ENCODE assay signal across 13 cellular contexts in genomic region chr7:107678110-107678753, GRCh38. TPM values are rescaled to one million over a fixed set of nuclear protein-coding genes. Genes with fewer than 3 reads are reported as not detected.
DNase-seq lines count a peak whose midpoint lies in the region; ATAC-seq and TF ChIP-seq lines count a peak whose summit lies in the region.
"Had no signal": no experiment of that assay in that cellular context is flagged by ENCODE, and none has a peak within 500 bp of the region (broad histone marks: within the 10 kb centered on the region; RNA-seq: fewer than 3 reads in every experiment).

No MANE protein-coding gene starts in this region.

- H3K4me3 ChIP-seq in dorsolateral prefrontal cortex = no peak overlapping the region

- DNase-seq in DMS53 treated with DMSO at 0.1 percent for 48 hours (lab: John Stamatoyannopoulos, UW; ENCODE audit: unreplicated experiment) = peak; percentile 17
- no peak for DNase-seq in dorsolateral prefrontal cortex
- DNase-seq in COLO829 (ENCODE audit: low spot score) = no peak
- no peak for DNase-seq in NCI-H146 (lab: John Stamatoyannopoulos, UW)
- DNase-seq: activated T-cell treated with anti-CD3 and anti-CD28 coated beads, Interleukin-2, amount 50 U/mL, for 24 hours; amniotic stem cell; GF-D8; SHP77 treated with DMSO at 0.1 percent for 48 hours; stimulated activated CD4-positive, alpha-beta T cell treated with anti-CD3 and anti-CD28 coated beads, Interleukin-4, amount 100 ng/mL, for 4 hours had no signal

- peaks cover 11% of the 10 kb centered on the region for H3K4me1 Mint-ChIP-seq in dendritic cell treated with granulocyte-macrophage colony-stimulating factor and Interleukin-4, amounts not matched to agents 40 ng/mL and 50 ng/mL, for 4 days (ENCODE audit: low read depth)

- ATAC-seq in GM19397 (IDR thresholded peaks at IDR 0.05; ENCODE audit: unreplicated experiment) (peak; percentile 61), HG03196 (IDR thresholded peaks at IDR 0.05; ENCODE audit: unreplicated experiment) (peak; percentile 74)
- ATAC-seq: left lobe of liver had no signal

- intact Hi-C loops in dendritic cell treated with granulocyte-macrophage colony-stimulating factor and Interleukin-4, amounts not matched to agents 40 ng/mL and 50 ng/mL, for 4 days (cut with micrococcal nuclease) = no loop called here
- intact Hi-C loops in dorsolateral prefrontal cortex (cut with DNase I) = no loop called here

- TF ChIP-seq CTCF in dorsolateral prefrontal cortex (IDR thresholded peaks at IDR 0.05 in 54 of 56, conservative IDR thresholded peaks at IDR 0.05 in 2 of 56; ENCODE audit: low read depth in 1 of 56, partially characterized antibody in 56 of 56) = no peak

- H3K27ac ChIP-seq in dorsolateral prefrontal cortex = no peak overlapping the region

- H3K9me3 Mint-ChIP-seq in dendritic cell treated with granulocyte-macrophage colony-stimulating factor and Interleukin-4, amounts not matched to agents 40 ng/mL and 50 ng/mL, for 4 days = no peaks in the 10 kb centered on the region
- H3K9me3 Mint-ChIP-seq: activated T-cell treated with anti-CD3 and anti-CD28 coated beads, Interleukin-2, amount 50 U/mL, for 24 hours had no signal

- H3K27me3 Mint-ChIP-seq in dendritic cell treated with granulocyte-macrophage colony-stimulating factor and Interleukin-4, amounts not matched to agents 40 ng/mL and 50 ng/mL, for 4 days = no peaks in the 10 kb centered on the region

- H3K4me3 Mint-ChIP-seq in dendritic cell treated with granulocyte-macrophage colony-stimulating factor and Interleukin-4, amounts not matched to agents 40 ng/mL and 50 ng/mL, for 4 days = no peak overlapping the region
- H3K4me3 Mint-ChIP-seq: activated T-cell treated with anti-CD3 and anti-CD28 coated beads, Interleukin-2, amount 50 U/mL, for 24 hours had no signal

- H3K27me3 ChIP-seq in dorsolateral prefrontal cortex = no peaks in the 10 kb centered on the region

- H3K36me3 Mint-ChIP-seq in dendritic cell treated with granulocyte-macrophage colony-stimulating factor and Interleukin-4, amounts not matched to agents 40 ng/mL and 50 ng/mL, for 4 days (ENCODE audit: low read depth) = no peaks in the 10 kb centered on the region

- H3K27ac Mint-ChIP-seq in dendritic cell treated with granulocyte-macrophage colony-stimulating factor and Interleukin-4, amounts not matched to agents 40 ng/mL and 50 ng/mL, for 4 days = peak overlapping the region; percentile 8
- H3K27ac Mint-ChIP-seq: activated T-cell treated with anti-CD3 and anti-CD28 coated beads, Interleukin-2, amount 50 U/mL, for 24 hours had no signal

RNA-seq across cellular contexts. Expression of gene SLC26A4, which starts 17.6 kb away (rescaled TPM):
- total RNA-seq in dorsolateral prefrontal cortex = 10 to 100 TPM in 74 of 120 experiments, 1 to 10 TPM in 46; 3.9 to 24.3 (median 11.0) TPM
- total RNA-seq: left lobe of liver had no signal
